20 cellular contexts compared by ENCODE assay signal in the genomic region with DNA sequence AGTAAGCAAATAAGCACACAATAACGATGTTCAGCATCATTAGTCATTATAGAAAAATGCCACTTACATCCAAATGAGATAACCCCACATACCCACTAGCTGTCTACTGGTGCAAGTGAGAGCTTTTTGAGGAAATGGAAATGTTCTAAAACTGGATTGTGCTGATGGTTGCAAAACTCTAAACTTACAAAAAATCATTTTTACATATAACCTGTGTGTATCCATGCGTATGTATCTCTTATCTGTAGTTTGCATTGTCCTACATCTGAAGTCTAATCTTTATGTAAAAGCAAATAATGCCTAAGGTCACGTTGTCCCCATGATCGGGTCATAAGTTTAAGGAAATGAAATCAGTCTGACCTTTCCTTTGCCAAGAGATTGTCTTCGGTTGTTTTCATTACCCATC.
"Had no signal": no experiment of that assay in that cellular context is flagged by ENCODE, and none has a peak within 500 bp of the region (broad histone marks: within the 10 kb centered on the region; RNA-seq: fewer than 3 reads in every experiment).

No MANE protein-coding gene starts in this region.

- ATAC-seq: activated CD8-positive, alpha-beta T cell treated with anti-CD3 and anti-CD28 coated beads, Interleukin-2, amount 10 ng/mL, durations not matched to agents 7 days and 5 days; body of pancreas; gastroesophageal sphincter; left lobe of liver; natural killer cell treated with Interleukin-12 subunit alpha and Interleukin-12 subunit beta and Interleukin-15 and Interleukin-18, amount 100 ng/mL, for 72 hours had no signal

- H3K4me3 ChIP-seq: body of pancreas, gastroesophageal sphincter, right atrium auricular region, thyroid gland had no signal

- H3K27me3 ChIP-seq: body of pancreas, gastroesophageal sphincter, right atrium auricular region, thyroid gland had no signal

- H3K9me3 ChIP-seq: body of pancreas, gastroesophageal sphincter, right atrium auricular region, thyroid gland had no signal

- H3K4me1 ChIP-seq: body of pancreas, gastroesophageal sphincter, right atrium auricular region had no signal

- DNase-seq: activated CD4-positive, alpha-beta T cell treated with anti-CD3 and anti-CD28 coated beads, Interleukin-2, amount 10 ng/mL, durations not matched to agents 24 days and 14 days; activated CD4-positive, CD25-positive, alpha-beta regulatory T cell; activated CD8-positive, alpha-beta memory T cell treated with anti-CD3 and anti-CD28 coated beads, Interleukin-2, amount 50 U/mL, for 4 hours; activated CD8-positive, alpha-beta T cell treated with anti-CD3 and anti-CD28 coated beads, Interleukin-2, amount 10 ng/mL, durations not matched to agents 7 days and 5 days; activated gamma-delta T cell treated with Interleukin-2 at 50 U/mL for 16 hours; amygdala; body of pancreas; central memory CD4-positive, alpha-beta T cell; cortex of kidney; effector memory CD4-positive, alpha-beta T cell; mesendoderm; nucleus accumbens; stimulated activated CD4-positive, alpha-beta T cell treated with anti-CD3 and anti-CD28 coated beads, Interleukin-2, amount 100 ng/mL, for 48 hours; stimulated activated naive B cell treated with anti-CD40 and anti-IgM and Interleukin-4, amounts not matched to agents 10 μg/mL and 1 μg/mL and 100 μg/mL, for 72 hours; T-helper 2 cell; thyroid gland had no signal

- H3K27ac ChIP-seq: body of pancreas, gastroesophageal sphincter, right atrium auricular region had no signal
